Comparison of ENCODE assay signal across 32 cellular contexts in the genomic region with DNA sequence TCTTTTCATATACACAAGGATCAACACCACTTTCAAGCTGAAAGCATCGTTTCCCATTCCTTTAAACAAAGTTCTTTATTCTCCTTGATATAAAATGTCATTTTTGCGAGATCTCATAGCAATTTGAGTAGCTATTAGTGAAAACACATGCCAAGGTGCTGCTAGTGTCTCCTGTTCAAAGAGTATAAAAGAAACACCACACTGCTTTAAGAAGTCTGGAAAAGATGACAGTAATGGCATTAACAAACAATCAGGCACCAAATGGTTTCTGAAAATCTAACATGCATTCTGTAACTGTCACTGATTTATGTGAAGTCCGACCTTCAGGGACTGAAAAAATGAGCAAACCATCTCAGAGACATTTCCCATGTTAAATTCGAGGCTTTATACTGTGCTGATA. TPM values are rescaled to one million over a fixed set of nuclear protein-coding genes. Genes with fewer than 3 reads are reported as not detected.
A peak's percentile ranks its signal among the peaks of the same experiment; 100 is the strongest.
DNase-seq lines count a peak whose midpoint lies in the region; ATAC-seq and TF ChIP-seq lines count a peak whose summit lies in the region.
"Had no signal": no experiment of that assay in that cellular context is flagged by ENCODE, and none has a peak within 500 bp of the region (broad histone marks: within the 10 kb centered on the region; RNA-seq: fewer than 3 reads in every experiment).

No MANE protein-coding gene starts in this region.

- peak; percentile 90 for TF ChIP-seq EP300 in neural cell (conservative IDR thresholded peaks at IDR 0.05; ENCODE audit: poor library complexity, severe bottlenecking)

- H3F3A ChIP-seq in neural cell (ENCODE audit: insufficient read depth, low read length, poor library complexity, severe bottlenecking), result peaks cover 3% of the 10 kb centered on the region
- H3F3A ChIP-seq in smooth muscle cell (ENCODE audit: low read depth), result no peaks in the 10 kb centered on the region

- TF ChIP-seq RAD21 in neural cell (conservative IDR thresholded peaks at IDR 0.05), result no peak

- H3K27me3 Mint-ChIP-seq in HFFc6 (ENCODE audit: insufficient read depth) (no peaks in the 10 kb centered on the region; the same call in 1 of the 2 replicates), type B pancreatic cell (peaks cover 72% of the 10 kb centered on the region)

- H2AFZ ChIP-seq in fibroblast of lung (ENCODE audit: low read length) (no peak overlapping the region), neural cell (ENCODE audit: low read depth, low read length) (no peak overlapping the region), smooth muscle cell (ENCODE audit: low read depth) (no peak overlapping the region)

- no peak for ATAC-seq in foreskin keratinocyte
- ATAC-seq: activated T-helper 17 cell treated with anti-CD3 and anti-CD28 coated beads, Interleukin-2, amount 50 U/mL, for 72 hours; HepG2; left colon; T-helper 17 cell had no signal

- H3K9me3 ChIP-seq in fibroblast of lung (ENCODE audit: control insufficient read depth, insufficient read depth, low read depth, low read length) (no peaks in the 10 kb centered on the region), neural cell (ENCODE audit: low read length) (no peaks in the 10 kb centered on the region), smooth muscle cell (replicated peaks; ENCODE audit: low read depth) (no peaks in the 10 kb centered on the region)
- H3K9me3 ChIP-seq: esophagus squamous epithelium, testis had no signal

- peak overlapping the region; percentile 70 to 94 (median 90) for H3K4me3 ChIP-seq in fibroblast of lung (replicated peaks in 1 of 4; ENCODE audit: control extremely low read depth in 1 of 4, insufficient read depth in 1 of 4, low read depth in 3 of 4, low read length in 4 of 4)
- peak overlapping the region; percentile 79 for H3K4me3 ChIP-seq in neural cell (ENCODE audit: low read length)
- no peak overlapping the region for H3K4me3 ChIP-seq in smooth muscle cell
- H3K4me3 ChIP-seq: esophagus squamous epithelium, testis had no signal

- H3K27me3 ChIP-seq in fibroblast of lung (ENCODE audit: control insufficient read depth, insufficient read depth, low read length) (no peaks in the 10 kb centered on the region), neural cell (ENCODE audit: insufficient read depth, low read depth, low read length) (peaks cover 58% of the 10 kb centered on the region), smooth muscle cell (ENCODE audit: low read depth) (peaks cover 89% of the 10 kb centered on the region), foreskin keratinocyte (no peaks in the 10 kb centered on the region)
- H3K27me3 ChIP-seq: testis had no signal

- H4K20me1 ChIP-seq in fibroblast of lung (ENCODE audit: control insufficient read depth, extremely low read depth, insufficient read depth, low read length) (no peaks in the 10 kb centered on the region), neural cell (ENCODE audit: insufficient read depth) (no peaks in the 10 kb centered on the region), smooth muscle cell (ENCODE audit: low read depth) (no peaks in the 10 kb centered on the region)

- H3K4me1 ChIP-seq in fibroblast of lung (ENCODE audit: control insufficient read depth, extremely low read depth, insufficient read depth, low read length) (peaks cover 13% of the 10 kb centered on the region), smooth muscle cell (ENCODE audit: low read depth) (peaks cover 17% of the 10 kb centered on the region), foreskin keratinocyte (peaks cover 11% of the 10 kb centered on the region)

- peaks cover 77% of the 10 kb centered on the region for H3K4me1 Mint-ChIP-seq in HFFc6 (ENCODE audit: low read depth)
- peaks cover 50% of the 10 kb centered on the region for H3K4me1 Mint-ChIP-seq in type B pancreatic cell (ENCODE audit: unreplicated experiment)

- H3K4me2 ChIP-seq in fibroblast of lung (ENCODE audit: extremely low read depth, insufficient read depth, low read length) (peak overlapping the region; percentile 88), neural cell (ENCODE audit: low read length) (peak overlapping the region; percentile 33), smooth muscle cell (no peak overlapping the region)

- H3K79me2 ChIP-seq in fibroblast of lung (ENCODE audit: control insufficient read depth, insufficient read depth, low read length) (peaks cover 72% of the 10 kb centered on the region), neural cell (replicated peaks; ENCODE audit: insufficient read depth, low read length) (no peaks in the 10 kb centered on the region), smooth muscle cell (ENCODE audit: low read depth) (no peaks in the 10 kb centered on the region)

- no peak for TF ChIP-seq CTCF in HFFc6 (IDR thresholded peaks at IDR 0.05)
- no peak for TF ChIP-seq CTCF in fibroblast of lung (conservative IDR thresholded peaks at IDR 0.05 in 1 of 2, IDR thresholded peaks at IDR 0.05 in 1 of 2; ENCODE audit: low read depth in 1 of 2, low read length in 2 of 2)
- TF ChIP-seq CTCF in neural cell (IDR thresholded peaks at IDR 0.05; ENCODE audit: poor library complexity, severe bottlenecking), result no peak
- TF ChIP-seq CTCF in type B pancreatic cell (conservative IDR thresholded peaks at IDR 0.05), result no peak
- TF ChIP-seq CTCF in smooth muscle cell (IDR thresholded peaks at IDR 0.05; ENCODE audit: borderline replicate concordance, insufficient read depth, poor library complexity, severe bottlenecking), result no peak
- TF ChIP-seq CTCF in foreskin keratinocyte (conservative IDR thresholded peaks at IDR 0.05), result no peak

- peak overlapping the region; percentile 92 for H3K27ac ChIP-seq in fibroblast of lung (ENCODE audit: insufficient read depth, low read length)
- peak overlapping the region; percentile 63 for H3K27ac ChIP-seq in neural cell (ENCODE audit: low read length)
- H3K27ac ChIP-seq in smooth muscle cell (ENCODE audit: low read depth), result no peak overlapping the region
- no peak overlapping the region for H3K27ac ChIP-seq in foreskin keratinocyte
- H3K27ac ChIP-seq: C4-2B, esophagus squamous epithelium, testis had no signal

- H3K27ac Mint-ChIP-seq in HFFc6, result peak overlapping the region; percentile 89
- no peak overlapping the region for H3K27ac Mint-ChIP-seq in type B pancreatic cell
- H3K27ac Mint-ChIP-seq: activated CD4-positive, alpha-beta memory T cell treated with anti-CD3 and anti-CD28 coated beads for 36 hours; activated naive CD4-positive, alpha-beta T cell treated with anti-CD3 and anti-CD28 coated beads, Interleukin-2, amount 10 ng/mL, durations not matched to agents 7 days and 5 days; activated T-helper 17 cell treated with anti-CD3 and anti-CD28 coated beads, Interleukin-2, amount 50 U/mL, for 72 hours; stimulated activated naive CD8-positive, alpha-beta T cell treated with anti-CD3 and anti-CD28 coated beads, Interleukin-15, Interleukin-2, amounts not matched to agents 100 ng/mL and 50 ng/mL, for 24 hours; T-helper 17 cell had no signal

- H3K9ac ChIP-seq in fibroblast of lung (ENCODE audit: insufficient read depth, low read length) (no peak overlapping the region), neural cell (ENCODE audit: low read length) (peak overlapping the region; percentile 34), smooth muscle cell (ENCODE audit: low read depth) (no peak overlapping the region)

- H3K36me3 Mint-ChIP-seq in HFFc6 (ENCODE audit: low read depth) (peaks cover 48% of the 10 kb centered on the region), type B pancreatic cell (peaks cover 3% of the 10 kb centered on the region)
- H3K36me3 Mint-ChIP-seq: activated CD4-positive, alpha-beta memory T cell treated with anti-CD3 and anti-CD28 coated beads for 36 hours; activated naive CD4-positive, alpha-beta T cell treated with anti-CD3 and anti-CD28 coated beads, Interleukin-2, amount 10 ng/mL, durations not matched to agents 7 days and 5 days had no signal

- no peaks in the 10 kb centered on the region for H3K9me2 ChIP-seq in neural cell (ENCODE audit: insufficient read depth, low read length)

- DNase-seq in HFFc6, result no peak
- peak in 1 of 2 donors; percentile 21 for DNase-seq in fibroblast of lung (ENCODE audit: low read depth in 2 of 2)
- DNase-seq in type B pancreatic cell (ENCODE audit: extremely low spot score, unreplicated experiment), result no peak
- DNase-seq in smooth muscle cell (lab: John Stamatoyannopoulos, UW; ENCODE audit: unreplicated experiment), result no peak
- no peak for DNase-seq in foreskin keratinocyte
- no peak for DNase-seq in kidney glomerular epithelial cell (lab: John Stamatoyannopoulos, UW)
- DNase-seq: activated CD4-positive, alpha-beta memory T cell treated with anti-CD3 and anti-CD28 coated beads for 36 hours; activated CD4-positive, alpha-beta T cell treated with anti-CD3 and anti-CD28 coated beads for 1 hour; activated CD8-positive, alpha-beta memory T cell treated with anti-CD3 and anti-CD28 coated beads, Interleukin-2, amount 50 U/mL, for 4 hours; activated naive CD4-positive, alpha-beta T cell treated with anti-CD3 and anti-CD28 coated beads, Interleukin-2, amount 10 ng/mL, durations not matched to agents 7 days and 5 days; amygdala; COR-L47; DMS53; esophagus squamous epithelium; HCEC 1CT; hypothalamus; Karpas-422; left colon; NCI-H1436; NCI-H2081; NCI-H2227 treated with DMSO at 0.1 percent for 48 hours; NCI-H526; nucleus accumbens; Right ventricle myocardium superior; stimulated activated CD4-positive, alpha-beta T cell treated with anti-CD3 and anti-CD28 coated beads, Interleukin-2, amount 100 ng/mL, for 24 hours; T-helper 17 cell; testis had no signal

- 90% methylated on average over 4 of the region's 4 CpGs for whole genome bisulfite sequencing in smooth muscle cell (ENCODE audit: low lambda C conversion rate)

- H3K4me3 Mint-ChIP-seq in HFFc6 (peak overlapping the region; percentile 96), type B pancreatic cell (peak overlapping the region; percentile 89)
- H3K4me3 Mint-ChIP-seq: activated CD4-positive, alpha-beta memory T cell treated with anti-CD3 and anti-CD28 coated beads for 36 hours; activated naive CD4-positive, alpha-beta T cell treated with anti-CD3 and anti-CD28 coated beads, Interleukin-2, amount 10 ng/mL, durations not matched to agents 7 days and 5 days; activated T-helper 17 cell treated with anti-CD3 and anti-CD28 coated beads, Interleukin-2, amount 50 U/mL, for 72 hours; stimulated activated naive CD8-positive, alpha-beta T cell treated with anti-CD3 and anti-CD28 coated beads, Interleukin-15, Interleukin-2, amounts not matched to agents 100 ng/mL and 50 ng/mL, for 24 hours; T-helper 17 cell had no signal

- H3K9me3 Mint-ChIP-seq in HFFc6 (peaks cover 11% of the 10 kb centered on the region), type B pancreatic cell (no peaks in the 10 kb centered on the region)
- H3K9me3 Mint-ChIP-seq: activated CD4-positive, alpha-beta memory T cell treated with anti-CD3 and anti-CD28 coated beads for 36 hours; activated naive CD4-positive, alpha-beta T cell treated with anti-CD3 and anti-CD28 coated beads, Interleukin-2, amount 10 ng/mL, durations not matched to agents 7 days and 5 days; activated T-helper 17 cell treated with anti-CD3 and anti-CD28 coated beads, Interleukin-2, amount 50 U/mL, for 72 hours; stimulated activated naive CD8-positive, alpha-beta T cell treated with anti-CD3 and anti-CD28 coated beads, Interleukin-15, Interleukin-2, amounts not matched to agents 100 ng/mL and 50 ng/mL, for 24 hours had no signal

- H3K36me3 ChIP-seq in fibroblast of lung (ENCODE audit: control insufficient read depth, insufficient read depth, low read length) (peaks cover 2% of the 10 kb centered on the region), neural cell (ENCODE audit: insufficient read depth, low read length) (no peaks in the 10 kb centered on the region), smooth muscle cell (ENCODE audit: low read depth) (no peaks in the 10 kb centered on the region)
- H3K36me3 ChIP-seq: esophagus squamous epithelium had no signal

RNA-seq across cellular contexts. Expression of gene CCBE1, which starts 2.4 kb away (rescaled TPM):
- total RNA-seq in HFFc6 (2021; fragmentation: NEBNext Ultra II Directional; extraction: Animal tissue kit (Norgen Biotek cat#: 25700)), result 100 to 1,000 TPM; 161 to 223 (median 206) TPM
- 60.9 and 122 TPM in 2 replicates for total RNA-seq in fibroblast of lung
- polyA plus RNA-seq in fibroblast of lung, result 122 and 178 TPM in 2 replicates
- polyA plus RNA-seq in fibroblast of lung (2012), result 141 and 169 TPM in 2 replicates
- 94.6 and 298 TPM in 2 replicates for polyA minus RNA-seq in fibroblast of lung (ENCODE audit: low replicate concordance)
- polyA plus RNA-seq in neural cell, result 0.19 TPM in 1 of 2 replicates, not detected in the other
- 0.69 and 1.7 TPM in 2 replicates for polyA minus RNA-seq in neural cell
- 8.3 and 51.3 TPM in 2 replicates for total RNA-seq in type B pancreatic cell (ENCODE audit: low replicate concordance)
- total RNA-seq in smooth muscle cell, result under 0.01 and 3.1 TPM in 2 replicates
- polyA plus RNA-seq in smooth muscle cell, result 1.5 TPM in 1 of 2 replicates, not detected in the other
- total RNA-seq in foreskin keratinocyte, result 24.7 and 39.0 TPM in 2 replicates
- polyA plus RNA-seq in foreskin keratinocyte, result 17.2 and 31.3 TPM in 2 replicates
- total RNA-seq: HepG2, T-helper 17 cell had no signal
- polyA plus RNA-seq: HepG2 had no signal

Comparison
In these comparisons a context has a peak if more than half of its experiments do, and no peak if none do; other contexts are left out.
1. H3K27ac ChIP-seq: peak in fibroblast of lung (single experiment) and neural cell (single experiment); none in smooth muscle cell (single experiment) and foreskin keratinocyte (single experiment).